1 cellular context compared by ENCODE assay signal in the genomic region with DNA sequence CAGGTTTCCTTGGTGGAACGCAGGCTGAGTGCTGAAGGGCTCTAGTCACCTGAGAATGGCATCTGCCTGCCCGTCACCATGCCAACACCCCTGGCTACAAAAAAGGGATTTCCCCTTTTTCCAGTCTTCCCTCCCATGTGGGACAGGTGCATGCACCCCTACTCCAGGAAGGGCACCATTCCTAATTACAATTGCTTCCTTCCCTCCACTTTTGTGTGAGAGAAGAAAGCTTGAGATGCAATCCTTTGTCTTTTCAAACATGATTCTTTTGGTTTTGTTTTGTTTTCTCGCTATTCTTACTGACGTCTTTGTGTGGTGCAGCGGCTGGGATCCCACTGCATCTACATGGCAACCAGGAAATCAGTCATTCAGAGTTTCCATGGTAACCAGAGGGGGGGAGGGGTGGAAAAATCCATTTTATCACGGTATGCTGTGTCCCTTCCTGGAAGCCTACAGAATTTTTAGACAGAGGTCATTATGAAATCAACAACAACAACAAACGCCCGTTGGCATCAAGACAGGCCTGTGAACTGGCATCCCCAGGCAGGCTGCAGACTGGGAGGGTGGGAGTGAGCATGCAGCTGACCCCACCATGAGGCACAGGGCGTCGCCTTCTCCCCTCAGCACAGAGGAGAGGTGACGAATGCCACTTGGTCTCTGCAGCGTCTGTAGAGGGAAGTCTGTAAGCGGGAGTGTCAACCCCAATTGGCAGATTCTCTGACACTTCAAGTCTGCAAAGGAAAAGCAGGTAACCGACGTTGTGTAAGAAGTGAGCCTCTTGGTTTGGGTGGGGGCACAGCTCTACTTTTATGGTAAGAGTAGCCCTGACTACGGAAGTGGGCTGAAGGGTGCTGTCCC.
TF ChIP-seq lines count a peak whose summit lies in the region.

No MANE protein-coding gene starts in this region.

TF ChIP-seq in GM23338, 12 proteins besides CTCF, POLR2A, EP300 and RAD21 (continued from another document):
- TF ChIP-seq, protein P1, sequence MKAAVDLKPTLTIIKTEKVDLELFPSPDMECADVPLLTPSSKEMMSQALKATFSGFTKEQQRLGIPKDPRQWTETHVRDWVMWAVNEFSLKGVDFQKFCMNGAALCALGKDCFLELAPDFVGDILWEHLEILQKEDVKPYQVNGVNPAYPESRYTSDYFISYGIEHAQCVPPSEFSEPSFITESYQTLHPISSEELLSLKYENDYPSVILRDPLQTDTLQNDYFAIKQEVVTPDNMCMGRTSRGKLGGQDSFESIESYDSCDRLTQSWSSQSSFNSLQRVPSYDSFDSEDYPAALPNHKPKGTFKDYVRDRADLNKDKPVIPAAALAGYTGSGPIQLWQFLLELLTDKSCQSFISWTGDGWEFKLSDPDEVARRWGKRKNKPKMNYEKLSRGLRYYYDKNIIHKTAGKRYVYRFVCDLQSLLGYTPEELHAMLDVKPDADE (IDR thresholded peaks at IDR 0.05), result 0 out of 2 replicates have a peak, but pooled peaks have one; percentile 10
- TF ChIP-seq CREB1 (CRISPR knock-in tag; IDR thresholded peaks at IDR 0.05; ENCODE audit: low read depth) (no peak; the same call in 1 of the 2 replicates), ZNF114 (CRISPR knock-in tag; IDR thresholded peaks at IDR 0.05) (no peak)
